In genomic region chr10:77639756-77640155, GRCh38 we compare ENCODE assay signal across 20 cellular contexts. TPM values are rescaled to one million over a fixed set of nuclear protein-coding genes. Genes with fewer than 3 reads are reported as not detected.
DNase-seq lines count a peak whose midpoint lies in the region; ATAC-seq and TF ChIP-seq lines count a peak whose summit lies in the region.
"Had no signal": no experiment of that assay in that cellular context is flagged by ENCODE, and none has a peak within 500 bp of the region (broad histone marks: within the 10 kb centered on the region; RNA-seq: fewer than 3 reads in every experiment).

No MANE protein-coding gene starts in this region.

- CTCF ChIA-PET in CD4-positive, alpha-beta T cell (lab: Charles Lee), result no interaction called here

- H3K27me3 Mint-ChIP-seq in activated naive CD8-positive, alpha-beta T cell, result peaks cover 39% of the 10 kb centered on the region
- peaks cover 54% of the 10 kb centered on the region for H3K27me3 Mint-ChIP-seq in activated naive CD8-positive, alpha-beta T cell treated with anti-CD3 and anti-CD28 coated beads, Interleukin-2, amount 50 U/mL, for 24 hours
- H3K27me3 Mint-ChIP-seq in mesothelial cell of epicardium (ENCODE audit: low read depth), result peaks cover 40% of the 10 kb centered on the region
- peaks cover 72% of the 10 kb centered on the region for H3K27me3 Mint-ChIP-seq in CD4-positive, alpha-beta T cell

- in situ Hi-C loops in KBM-7 (cut with MboI; ENCODE audit: low pct_unique_long_range_greater_than_20kb, low sequenced_read_pairs), result loop anchor here (10.0 kb wide), 1 partner anchor 465 kb away; no protein-coding TSS in a partner anchor

- no peak overlapping the region for H3K27ac Mint-ChIP-seq in activated naive CD8-positive, alpha-beta T cell
- no peak overlapping the region for H3K27ac Mint-ChIP-seq in activated naive CD8-positive, alpha-beta T cell treated with anti-CD3 and anti-CD28 coated beads, Interleukin-2, amount 50 U/mL, for 24 hours
- no peak overlapping the region for H3K27ac Mint-ChIP-seq in mesothelial cell of epicardium
- H3K27ac Mint-ChIP-seq in CD4-positive, alpha-beta T cell, result no peak overlapping the region
- H3K27ac Mint-ChIP-seq: CD8-positive, alpha-beta T cell had no signal

- H3K9me3 Mint-ChIP-seq in activated naive CD8-positive, alpha-beta T cell (ENCODE audit: low read depth), result no peaks in the 10 kb centered on the region
- H3K9me3 Mint-ChIP-seq in activated naive CD8-positive, alpha-beta T cell treated with anti-CD3 and anti-CD28 coated beads, Interleukin-2, amount 50 U/mL, for 24 hours, result no peaks in the 10 kb centered on the region
- peaks cover 6% of the 10 kb centered on the region for H3K9me3 Mint-ChIP-seq in mesothelial cell of epicardium
- no peaks in the 10 kb centered on the region for H3K9me3 Mint-ChIP-seq in CD4-positive, alpha-beta T cell
- H3K9me3 Mint-ChIP-seq: CD8-positive, alpha-beta T cell had no signal

- no peak overlapping the region for H3K27ac ChIP-seq in CD4-positive, alpha-beta T cell (ENCODE audit: low read depth, low read length)
- H3K27ac ChIP-seq: BLaER1 treated with 17β-estradiol and CSF1 and Interleukin-3, amounts not matched to agents 10 nM and 100 nM had no signal

- no peaks in the 10 kb centered on the region for H3K9me3 ChIP-seq in CD4-positive, alpha-beta T cell (ENCODE audit: control insufficient read depth, low read length)

- TF ChIP-seq CTCF in mesothelial cell of epicardium (IDR thresholded peaks at IDR 0.05; ENCODE audit: unreplicated experiment), result no peak
- no peak for TF ChIP-seq CTCF in CD4-positive, alpha-beta T cell (IDR thresholded peaks at IDR 0.05)

- H3K4me3 Mint-ChIP-seq in activated naive CD8-positive, alpha-beta T cell, result peak overlapping the region; percentile 72
- H3K4me3 Mint-ChIP-seq in activated naive CD8-positive, alpha-beta T cell treated with anti-CD3 and anti-CD28 coated beads, Interleukin-2, amount 50 U/mL, for 24 hours, result no peak overlapping the region
- peak overlapping the region; percentile 74 for H3K4me3 Mint-ChIP-seq in mesothelial cell of epicardium
- no peak overlapping the region for H3K4me3 Mint-ChIP-seq in CD4-positive, alpha-beta T cell

- intact Hi-C loops in CD4-positive, alpha-beta T cell (cut with DNase I, micrococcal nuclease), result no loop called here

- peaks cover 7% of the 10 kb centered on the region for H3K4me1 Mint-ChIP-seq in activated naive CD8-positive, alpha-beta T cell (ENCODE audit: low read depth)
- peaks cover 4% of the 10 kb centered on the region for H3K4me1 Mint-ChIP-seq in activated naive CD8-positive, alpha-beta T cell treated with anti-CD3 and anti-CD28 coated beads, Interleukin-2, amount 50 U/mL, for 24 hours
- peaks cover 30% of the 10 kb centered on the region for H3K4me1 Mint-ChIP-seq in mesothelial cell of epicardium
- no peaks in the 10 kb centered on the region for H3K4me1 Mint-ChIP-seq in CD4-positive, alpha-beta T cell (ENCODE audit: low read depth)

- H3K27me3 ChIP-seq in CD4-positive, alpha-beta T cell (ENCODE audit: control insufficient read depth, insufficient read depth, low read length), result peaks cover 55% of the 10 kb centered on the region
- H3K27me3 ChIP-seq: MG63 had no signal

- ATAC-seq in activated naive CD8-positive, alpha-beta T cell treated with anti-CD3 and anti-CD28 coated beads, Interleukin-2, amount 50 U/mL, for 24 hours, result no peak
- no peak for ATAC-seq in CD4-positive, alpha-beta T cell (ENCODE audit: poor library complexity)
- ATAC-seq in HG03196 (IDR thresholded peaks at IDR 0.05; ENCODE audit: unreplicated experiment), result no peak
- ATAC-seq: CD8-positive, alpha-beta T cell; HCT116 had no signal

- H3K36me3 Mint-ChIP-seq in activated naive CD8-positive, alpha-beta T cell, result no peaks in the 10 kb centered on the region
- no peaks in the 10 kb centered on the region for H3K36me3 Mint-ChIP-seq in activated naive CD8-positive, alpha-beta T cell treated with anti-CD3 and anti-CD28 coated beads, Interleukin-2, amount 50 U/mL, for 24 hours (ENCODE audit: low read depth)
- H3K36me3 Mint-ChIP-seq in mesothelial cell of epicardium, result no peaks in the 10 kb centered on the region
- H3K36me3 Mint-ChIP-seq in CD4-positive, alpha-beta T cell (ENCODE audit: low read depth), result no peaks in the 10 kb centered on the region
- H3K36me3 Mint-ChIP-seq: CD8-positive, alpha-beta T cell had no signal

- POLR2A ChIA-PET in CD4-positive, alpha-beta T cell (lab: Charles Lee), result no interaction called here

- DNase-seq in activated naive CD8-positive, alpha-beta T cell treated with anti-CD3 and anti-CD28 coated beads, Interleukin-2, amount 50 U/mL, for 24 hours, result no peak
- DNase-seq in mesothelial cell of epicardium (ENCODE audit: low spot score in 2 of 2, unreplicated experiment in 2 of 2) (no peak), superior temporal gyrus (ENCODE audit: extremely low spot score) (peak; percentile 5), NCI-H2171 treated with DMSO at 0.1 percent for 48 hours (lab: John Stamatoyannopoulos, UW) (no peak), KBM-7 (no peak)
- no peak for DNase-seq in CD4-positive, alpha-beta T cell
- DNase-seq: ACHN; CD8-positive, alpha-beta T cell; DMS153; MG63; NCI-H1417; NCI-H187; NCI-H446 treated with DMSO at 0.1 percent for 48 hours; NCI-H526 treated with DMSO at 0.1 percent for 48 hours; RPMI8226; SHP77 had no signal

RNA-seq across cellular contexts. Expression of gene KCNMA1, which starts 2.1 kb away (rescaled TPM):
- 38.4 to 44.0 TPM (median 41.3 TPM) in 3 replicates for total RNA-seq in mesothelial cell of epicardium
- not detected for total RNA-seq in CD4-positive, alpha-beta T cell
- total RNA-seq: CD8-positive, alpha-beta T cell had no signal

Comparison
In these comparisons a context has a peak if more than half of its experiments do, and no peak if none do; other contexts are left out.
1. H3K4me3 Mint-ChIP-seq: peak in activated naive CD8-positive, alpha-beta T cell (single experiment) and mesothelial cell of epicardium (single experiment); none in activated naive CD8-positive, alpha-beta T cell treated with anti-CD3 and anti-CD28 coated beads, Interleukin-2, amount 50 U/mL, for 24 hours (single experiment) and CD4-positive, alpha-beta T cell (single experiment).
2. RNA of gene KCNMA1, which starts 2.1 kb away (total RNA-seq): 38.4 to 44.0 TPM in mesothelial cell of epicardium; not detected in CD4-positive, alpha-beta T cell; every median in the first group is over 10 times any median in the second.